Comparison of ENCODE assay signal across 13 cellular contexts in the genomic region with DNA sequence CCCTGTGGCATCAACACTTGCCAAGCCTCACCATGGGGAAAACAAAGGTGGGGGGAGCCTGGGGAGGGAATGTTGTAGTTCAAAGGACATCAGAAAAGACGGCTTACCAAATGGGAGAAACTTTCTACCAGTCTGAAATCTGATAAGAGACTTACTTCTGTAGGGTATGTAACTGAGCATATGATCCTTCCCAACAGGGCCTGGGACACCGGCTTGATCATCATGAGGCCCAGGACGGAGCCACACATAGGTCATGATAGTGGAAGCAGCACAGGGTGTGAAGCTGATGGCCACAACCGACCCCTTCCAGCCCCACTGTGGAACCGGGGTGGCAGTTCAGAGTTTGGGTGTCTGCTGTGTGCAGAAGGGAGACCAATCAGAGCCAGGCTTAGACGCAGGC. TPM values are rescaled to one million over a fixed set of nuclear protein-coding genes. Genes with fewer than 3 reads are reported as not detected.
DNase-seq lines count a peak whose midpoint lies in the region; ATAC-seq and TF ChIP-seq lines count a peak whose summit lies in the region.
"Had no signal": no experiment of that assay in that cellular context is flagged by ENCODE, and none has a peak within 500 bp of the region (broad histone marks: within the 10 kb centered on the region; RNA-seq: fewer than 3 reads in every experiment).

No MANE protein-coding gene starts in this region.

- no peak overlapping the region for H3K27ac Mint-ChIP-seq in T-helper 2 cell treated with Interferon-gamma antibody and Interleukin-4, amounts not matched to agents 5 μg/mL and 100 μg/mL, for 36 hours
- H3K27ac Mint-ChIP-seq: activated CD4-positive, alpha-beta T cell treated with anti-CD3 and anti-CD28 coated beads for 36 hours; activated naive CD4-positive, alpha-beta T cell treated with anti-CD3 and anti-CD28 coated beads, Interleukin-2, amount 50 U/mL, for 24 hours had no signal

- peaks cover 16% of the 10 kb centered on the region for H3F3A ChIP-seq in SK-N-SH (replicated peaks; ENCODE audit: insufficient read depth)

- ATAC-seq in gastroesophageal sphincter (no peak), psoas muscle (peak in 3 of 4 donors; percentile 24 to 54 (median 46))
- ATAC-seq: activated CD4-positive, alpha-beta T cell treated with anti-CD3 and anti-CD28 coated beads for 36 hours had no signal

- H3K9me3 Mint-ChIP-seq in T-helper 2 cell treated with Interferon-gamma antibody and Interleukin-4, amounts not matched to agents 5 μg/mL and 100 μg/mL, for 36 hours: no peaks in the 10 kb centered on the region
- H3K9me3 Mint-ChIP-seq: activated naive CD4-positive, alpha-beta T cell treated with anti-CD3 and anti-CD28 coated beads, Interleukin-2, amount 50 U/mL, for 24 hours had no signal

- H3K27me3 ChIP-seq in SK-N-SH (ENCODE audit: insufficient read depth) (no peaks in the 10 kb centered on the region), gastroesophageal sphincter (no peaks in the 10 kb centered on the region), psoas muscle (ENCODE audit: insufficient read depth in 3 of 3, low read length in 2 of 3) (no peaks in the 10 kb centered on the region)

- H3K4me2 ChIP-seq in SK-N-SH: peak overlapping the region; percentile 62

- H3K9me3 ChIP-seq in SK-N-SH (no peaks in the 10 kb centered on the region), gastroesophageal sphincter (no peaks in the 10 kb centered on the region), psoas muscle (no peaks in the 10 kb centered on the region)

- POLR2A ChIA-PET in SK-N-SH (lab: Yijun Ruan, JAX): no interaction called here

- peaks cover 88% of the 10 kb centered on the region for H3K79me2 ChIP-seq in SK-N-SH (ENCODE audit: insufficient read depth)

- TF ChIP-seq RAD21 in SK-N-SH (IDR thresholded peaks at IDR 0.05; ENCODE audit: low read length): no peak

- H4K20me1 ChIP-seq in SK-N-SH (ENCODE audit: insufficient read depth): peaks cover 15% of the 10 kb centered on the region

- TF ChIP-seq EP300 in SK-N-SH (IDR thresholded peaks at IDR 0.05; ENCODE audit: borderline replicate concordance in 1 of 2, low read depth in 1 of 2, low read length in 1 of 2) (no peak), gastroesophageal sphincter (IDR thresholded peaks at IDR 0.05) (no peak)

- CTCF ChIA-PET in SK-N-SH (lab: Yijun Ruan, JAX): interaction anchor here (1.2 kb wide), 1 partner anchor 102 kb away, joined by 3 read pairs; no protein-coding TSS in a partner anchor

- no peak for TF ChIP-seq POLR2A in gastroesophageal sphincter (IDR thresholded peaks at IDR 0.05)

- H3K27ac ChIP-seq in C4-2B (peak overlapping the region; percentile 20; the same call in 1 of the 2 replicates), SK-N-SH (ENCODE audit: low read depth in 2 of 2, low read length in 1 of 2) (peak overlapping the region; percentile 18 to 84; a peak in 3 of 4 replicates), gastroesophageal sphincter (peak overlapping the region in 3 of 4 donors; percentile 66 to 75 (median 72)), psoas muscle (peak overlapping the region; percentile 66)

- no peak overlapping the region for H2AFZ ChIP-seq in SK-N-SH (ENCODE audit: low read depth)

- no peaks in the 10 kb centered on the region for H3K9me2 ChIP-seq in SK-N-SH

- peak overlapping the region; percentile 4; the same call in 1 of the 2 replicates for H3K9ac ChIP-seq in SK-N-SH

- WGBS in SK-N-SH (ENCODE audit: low lambda C conversion rate): 72% methylated on average over 3 of the region's 6 CpGs
- 69 to 95% methylated on average over 2 to 3 of the region's 6 CpGs for WGBS in gastroesophageal sphincter (ENCODE audit: low coverage in 1 of 2), 2 donors
- WGBS in psoas muscle, 3 donors: 61 to 77% (median 61%) methylated on average over 6 of the region's 6 CpGs

- H3K4me3 Mint-ChIP-seq in T-helper 2 cell treated with Interferon-gamma antibody and Interleukin-4, amounts not matched to agents 5 μg/mL and 100 μg/mL, for 36 hours: no peak overlapping the region
- H3K4me3 Mint-ChIP-seq: activated CD4-positive, alpha-beta T cell treated with anti-CD3 and anti-CD28 coated beads for 36 hours; activated naive CD4-positive, alpha-beta T cell treated with anti-CD3 and anti-CD28 coated beads, Interleukin-2, amount 50 U/mL, for 24 hours had no signal

- intact Hi-C loops in psoas muscle (cut with DNase I): no loop called here

- TF ChIP-seq CTCF in C4-2B (conservative IDR thresholded peaks at IDR 0.05) (no peak), SK-N-SH (IDR thresholded peaks at IDR 0.05) (no peak), gastroesophageal sphincter (IDR thresholded peaks at IDR 0.05) (no peak), psoas muscle (IDR thresholded peaks at IDR 0.05) (no peak)

- peaks cover 15% of the 10 kb centered on the region for H3K4me1 Mint-ChIP-seq in T-helper 2 cell treated with Interferon-gamma antibody and Interleukin-4, amounts not matched to agents 5 μg/mL and 100 μg/mL, for 36 hours (ENCODE audit: low read depth)
- H3K4me1 Mint-ChIP-seq: activated naive CD4-positive, alpha-beta T cell treated with anti-CD3 and anti-CD28 coated beads, Interleukin-2, amount 50 U/mL, for 24 hours had no signal

- H3K36me3 ChIP-seq in SK-N-SH (replicated peaks in 1 of 2; ENCODE audit: control insufficient read depth in 1 of 2, insufficient read depth in 2 of 2, low read length in 1 of 2) (no peaks in the 10 kb centered on the region), gastroesophageal sphincter (no peaks in the 10 kb centered on the region), psoas muscle (ENCODE audit: insufficient read depth in 1 of 2, low read depth in 1 of 2) (no peaks in the 10 kb centered on the region)

- H3K4me3 ChIP-seq in SK-N-SH (ENCODE audit: low read depth in 2 of 2, low read length in 1 of 2) (no peak overlapping the region), gastroesophageal sphincter (no peak overlapping the region), psoas muscle (no peak overlapping the region)

- H3K27me3 Mint-ChIP-seq in T-helper 2 cell treated with Interferon-gamma antibody and Interleukin-4, amounts not matched to agents 5 μg/mL and 100 μg/mL, for 36 hours (ENCODE audit: low read depth): peaks cover 3% of the 10 kb centered on the region
- H3K27me3 Mint-ChIP-seq: activated CD4-positive, alpha-beta T cell treated with anti-CD3 and anti-CD28 coated beads for 36 hours; activated naive CD4-positive, alpha-beta T cell treated with anti-CD3 and anti-CD28 coated beads, Interleukin-2, amount 50 U/mL, for 24 hours had no signal

- DNase-seq in SK-N-SH (no peak), psoas muscle (no peak), NCI-H1436 (lab: John Stamatoyannopoulos, UW) (no peak), COLO829 (ENCODE audit: low spot score) (no peak), NCI-H1105 (lab: John Stamatoyannopoulos, UW) (no peak)
- no peak for DNase-seq in T-helper 2 cell treated with Interferon-gamma antibody and Interleukin-4, amounts not matched to agents 5 μg/mL and 100 μg/mL, for 36 hours (ENCODE audit: low spot score)
- DNase-seq: activated CD4-positive, alpha-beta T cell treated with anti-CD3 and anti-CD28 coated beads for 36 hours; AML-193; DMS53; stimulated activated CD4-positive, alpha-beta T cell treated with anti-CD3 and anti-CD28 coated beads, Interleukin-4, amount 100 ng/mL, for 1 hour had no signal

- peaks cover 4% of the 10 kb centered on the region for H3K36me3 Mint-ChIP-seq in T-helper 2 cell treated with Interferon-gamma antibody and Interleukin-4, amounts not matched to agents 5 μg/mL and 100 μg/mL, for 36 hours (ENCODE audit: low read depth)
- H3K36me3 Mint-ChIP-seq: activated naive CD4-positive, alpha-beta T cell treated with anti-CD3 and anti-CD28 coated beads, Interleukin-2, amount 50 U/mL, for 24 hours had no signal

- H3K4me1 ChIP-seq in SK-N-SH (ENCODE audit: control insufficient read depth in 1 of 2, insufficient read depth in 2 of 2, low read depth in 1 of 2, low read length in 1 of 2) (peaks cover 20 to 26% of the 10 kb centered on the region in 2 experiments; a peak in 3 of 4 replicates), gastroesophageal sphincter (peaks cover 4 to 73% (median 23%) of the 10 kb centered on the region in 3 donors), psoas muscle (peaks cover 49% of the 10 kb centered on the region)

TF ChIP-seq in SK-N-SH, 30 proteins besides CTCF, POLR2A, EP300 and RAD21:
- TF ChIP-seq RXRA (IDR thresholded peaks at IDR 0.05; ENCODE audit: borderline replicate concordance, low read depth) (no peak), SIN3A (IDR thresholded peaks at IDR 0.05; ENCODE audit: borderline replicate concordance, low read depth, low read length) (no peak), EZH2phosphoT487 (IDR thresholded peaks at IDR 0.05; ENCODE audit: borderline replicate concordance, low read depth) (no peak), TEAD4 (IDR thresholded peaks at IDR 0.05; ENCODE audit: borderline replicate concordance, insufficient read depth) (no peak)

RNA-seq across cellular contexts. Expression of a gene that starts 51.1 kb away (rescaled TPM):
- polyA plus RNA-seq in SK-N-SH (2012; rRNA removed) (50.9 and 83.1 TPM in 2 replicates), psoas muscle (1 to 10 TPM; 2.1 to 6.9 (median 3.5) TPM)
- polyA plus RNA-seq in SK-N-SH (2012; cell fraction: cytosol; rRNA removed): 35.5 and 39.3 TPM in 2 replicates
- polyA plus RNA-seq in SK-N-SH (2012; cell fraction: nucleus; rRNA removed): 293 and 319 TPM in 2 replicates
- total RNA-seq in gastroesophageal sphincter (100 to 1,000 TPM in 1 of 4 donors, 10 to 100 TPM in 3; 37.3 to 120 (median 51.5) TPM), psoas muscle (10 to 100 TPM; 15.5 to 38.3 (median 27.1) TPM)

Comparison
In these comparisons a context has a peak if more than half of its experiments do, and no peak if none do; other contexts are left out.
1. H3K27ac ChIP-seq: peak in every context shown above with its lines; median percentile 72 in gastroesophageal sphincter; 66 in psoas muscle; 51 in SK-N-SH; 20 in C4-2B.